In the genomic region with DNA sequence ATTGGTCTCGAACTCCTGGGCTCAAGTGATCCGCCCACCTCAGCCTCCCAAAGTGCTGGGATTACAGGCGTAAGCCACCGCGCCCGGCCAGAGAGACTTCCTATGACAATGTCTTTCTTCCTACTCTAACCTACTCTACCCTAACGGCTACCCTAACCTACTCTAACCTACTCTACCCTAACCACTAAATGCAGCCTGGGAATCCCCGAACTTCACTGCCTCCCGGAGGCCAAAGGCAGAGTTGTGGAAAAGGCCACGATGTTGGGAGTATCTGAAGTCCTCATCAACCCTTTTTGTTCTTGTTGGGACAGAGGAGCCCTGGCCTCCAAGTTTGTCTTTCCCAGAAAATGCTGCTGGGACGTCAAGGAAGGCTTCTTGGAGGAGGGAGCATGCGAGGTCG, we compare ENCODE assay signal across 12 cellular contexts. TPM values are rescaled to one million over a fixed set of nuclear protein-coding genes. Genes with fewer than 3 reads are reported as not detected.
DNase-seq lines count a peak whose midpoint lies in the region; ATAC-seq and TF ChIP-seq lines count a peak whose summit lies in the region.
"Had no signal": no experiment of that assay in that cellular context is flagged by ENCODE, and none has a peak within 500 bp of the region (broad histone marks: within the 10 kb centered on the region; RNA-seq: fewer than 3 reads in every experiment).

No MANE protein-coding gene starts in this region.

- CTCF ChIA-PET in A673 (lab: Charles Lee): interaction anchor here (0.7 kb wide), 1 partner anchor 12 kb away, joined by 13 read pairs; a partner anchor contains a TSS
- CTCF ChIA-PET in CD4-positive, alpha-beta T cell (lab: Charles Lee): interaction anchor here (0.7 to 1.4 kb wide), 3 partner anchors 21 to 944 kb away, joined by 3 to 6 read pairs (median 4); no protein-coding TSS in a partner anchor
- CTCF ChIA-PET in activated CD4-positive, alpha-beta memory T cell treated with anti-CD3 and anti-CD28 coated beads for 36 hours (lab: Charles Lee): interaction anchor here (1.1 to 1.8 kb wide), 2 partner anchors 20 to 21 kb away, joined by 3 to 11 read pairs; no protein-coding TSS in a partner anchor

- 70 to 73% methylated on average over 13 of the region's 13 CpGs for WGBS in sigmoid colon, 2 donors

- no peaks in the 10 kb centered on the region for H3K9me3 Mint-ChIP-seq in CD4-positive, alpha-beta T cell
- H3K9me3 Mint-ChIP-seq in activated CD4-positive, alpha-beta memory T cell treated with anti-CD3 and anti-CD28 coated beads for 36 hours: no peaks in the 10 kb centered on the region
- H3K9me3 Mint-ChIP-seq in immature natural killer cell: no peaks in the 10 kb centered on the region

- H3K9me3 ChIP-seq in A673 (ENCODE audit: low read depth, low read length, poor library complexity, severe bottlenecking) (no peaks in the 10 kb centered on the region), sigmoid colon (no peaks in the 10 kb centered on the region), ascending aorta (no peaks in the 10 kb centered on the region)
- no peaks in the 10 kb centered on the region for H3K9me3 ChIP-seq in CD4-positive, alpha-beta T cell (ENCODE audit: control insufficient read depth, low read length)

- TF ChIP-seq CTCF in A673 (conservative IDR thresholded peaks at IDR 0.05; ENCODE audit: low read depth, low read length): 0 out of 2 replicates have a peak, but pooled peaks have one; percentile 10
- no peak for TF ChIP-seq CTCF in CD4-positive, alpha-beta T cell (IDR thresholded peaks at IDR 0.05)
- no peak for TF ChIP-seq CTCF in sigmoid colon (IDR thresholded peaks at IDR 0.05)
- TF ChIP-seq CTCF in ascending aorta (IDR thresholded peaks at IDR 0.05): no peak

- no peak overlapping the region for H3K27ac ChIP-seq in A673 (ENCODE audit: low read depth, low read length, poor library complexity, severe bottlenecking)
- no peak overlapping the region for H3K27ac ChIP-seq in CD4-positive, alpha-beta T cell (ENCODE audit: low read depth, low read length)
- no peak overlapping the region for H3K27ac ChIP-seq in sigmoid colon
- H3K27ac ChIP-seq in ascending aorta: no peak overlapping the region
- H3K27ac ChIP-seq: PC-9 had no signal

- no peak for TF ChIP-seq POLR2A in sigmoid colon (IDR thresholded peaks at IDR 0.05)

- H3K36me3 Mint-ChIP-seq in CD4-positive, alpha-beta T cell (ENCODE audit: low read depth): peaks cover 13% of the 10 kb centered on the region
- H3K36me3 Mint-ChIP-seq in activated CD4-positive, alpha-beta memory T cell treated with anti-CD3 and anti-CD28 coated beads for 36 hours: peaks cover 16% of the 10 kb centered on the region
- H3K36me3 Mint-ChIP-seq in immature natural killer cell: no peaks in the 10 kb centered on the region

- no peak for ATAC-seq in CD4-positive, alpha-beta T cell (ENCODE audit: poor library complexity)

- no peak for TF ChIP-seq EP300 in sigmoid colon (IDR thresholded peaks at IDR 0.05)

- H3K4me3 ChIP-seq in A673 (ENCODE audit: low read depth, low read length, poor library complexity, severe bottlenecking) (no peak overlapping the region), sigmoid colon (no peak overlapping the region), ascending aorta (no peak overlapping the region)

- no peak overlapping the region for H3K27ac Mint-ChIP-seq in CD4-positive, alpha-beta T cell
- no peak overlapping the region for H3K27ac Mint-ChIP-seq in activated CD4-positive, alpha-beta memory T cell treated with anti-CD3 and anti-CD28 coated beads for 36 hours
- peak overlapping the region in 5 of 6 donors; percentile 24 to 84 (median 67) for H3K27ac Mint-ChIP-seq in immature natural killer cell

- intact Hi-C loops in A673 (cut with micrococcal nuclease; ENCODE audit: unreplicated experiment) (no loop called here), sigmoid colon (cut with DNase I) (no loop called here), head of caudate nucleus (cut with DNase I) (no loop called here), ascending aorta (cut with DNase I) (no loop called here)
- intact Hi-C loops in CD4-positive, alpha-beta T cell (cut with DNase I, micrococcal nuclease): no loop called here
- intact Hi-C loops in activated CD4-positive, alpha-beta memory T cell treated with anti-CD3 and anti-CD28 coated beads for 36 hours (cut with micrococcal nuclease): no loop called here

- H3K27me3 ChIP-seq in A673 (replicated peaks; ENCODE audit: insufficient read depth, low read depth, low read length, poor library complexity): no peaks in the 10 kb centered on the region
- H3K27me3 ChIP-seq in CD4-positive, alpha-beta T cell (ENCODE audit: control insufficient read depth, insufficient read depth, low read length): no peaks in the 10 kb centered on the region
- peaks cover 0 to 24% (median 2%) of the 10 kb centered on the region in 3 donors for H3K27me3 ChIP-seq in sigmoid colon
- H3K27me3 ChIP-seq in ascending aorta: no peaks in the 10 kb centered on the region

- no TSS peak for BruUV-seq in A673 (replicated peaks; lab: Mats Ljungman, UMichigan)

- H3K4me1 ChIP-seq in A673 (ENCODE audit: insufficient read depth, low read length, poor library complexity, severe bottlenecking) (peaks cover 10% of the 10 kb centered on the region), sigmoid colon (peaks cover 0 to 14% (median 11%) of the 10 kb centered on the region in 4 donors), ascending aorta (peaks cover 0 to 5% of the 10 kb centered on the region in 2 donors)

- peaks cover 29% of the 10 kb centered on the region for H3K4me1 Mint-ChIP-seq in CD4-positive, alpha-beta T cell (ENCODE audit: low read depth)
- peaks cover 31% of the 10 kb centered on the region for H3K4me1 Mint-ChIP-seq in activated CD4-positive, alpha-beta memory T cell treated with anti-CD3 and anti-CD28 coated beads for 36 hours (ENCODE audit: low read depth)
- H3K4me1 Mint-ChIP-seq in immature natural killer cell: peaks cover 32 to 39% of the 10 kb centered on the region in 2 donors

- H3K36me3 ChIP-seq in A673 (ENCODE audit: insufficient read depth, low read length, poor library complexity, severe bottlenecking) (peaks cover 8% of the 10 kb centered on the region), sigmoid colon (peaks cover 0 to 15% (median 8%) of the 10 kb centered on the region in 4 donors), ascending aorta (peaks cover 2 to 6% of the 10 kb centered on the region in 2 donors)

- POLR2A ChIA-PET in A673 (lab: Charles Lee; ENCODE audit: low non-redundant PET): no interaction called here
- POLR2A ChIA-PET in CD4-positive, alpha-beta T cell (lab: Charles Lee): interaction anchor here (4.5 kb wide), 1 partner anchor 13 kb away, joined by 80 read pairs; a partner anchor contains a TSS
- POLR2A ChIA-PET in activated CD4-positive, alpha-beta memory T cell treated with anti-CD3 and anti-CD28 coated beads for 36 hours (lab: Charles Lee): no interaction called here

- DNase-seq in A673 (ENCODE audit: low spot score): no peak
- DNase-seq in CD4-positive, alpha-beta T cell: no peak
- no peak for DNase-seq in activated CD4-positive, alpha-beta memory T cell treated with anti-CD3 and anti-CD28 coated beads for 36 hours
- DNase-seq in immature natural killer cell: no peak
- no peak for DNase-seq in COLO668 (lab: John Stamatoyannopoulos, UW; ENCODE audit: unreplicated experiment)
- no peak for DNase-seq in sigmoid colon
- no peak for DNase-seq in head of caudate nucleus
- DNase-seq in ascending aorta (ENCODE audit: low spot score in 2 of 2): no peak
- DNase-seq: NCI-H1417, NCI-H446 treated with DMSO at 0.1 percent for 48 hours, PC-9 had no signal

- H3K4me3 Mint-ChIP-seq in CD4-positive, alpha-beta T cell: peak overlapping the region; percentile 79
- H3K4me3 Mint-ChIP-seq in activated CD4-positive, alpha-beta memory T cell treated with anti-CD3 and anti-CD28 coated beads for 36 hours: peak overlapping the region; percentile 57
- H3K4me3 Mint-ChIP-seq in immature natural killer cell: peak overlapping the region; percentile 90 to 95 (median 93)

- H3K27me3 Mint-ChIP-seq in CD4-positive, alpha-beta T cell: peaks cover 12% of the 10 kb centered on the region
- no peaks in the 10 kb centered on the region for H3K27me3 Mint-ChIP-seq in activated CD4-positive, alpha-beta memory T cell treated with anti-CD3 and anti-CD28 coated beads for 36 hours
- H3K27me3 Mint-ChIP-seq in immature natural killer cell (ENCODE audit: low read depth in 3 of 3): peaks cover 8 to 10% (median 9%) of the 10 kb centered on the region in 3 donors

RNA-seq across cellular contexts. Expression of a gene that starts 1.0 kb away (rescaled TPM):
- total RNA-seq in A673 (2021): 35.6 and 45.3 TPM in 2 replicates
- 10 to 100 TPM; 10.5 to 11.5 TPM for total RNA-seq in CD4-positive, alpha-beta T cell
- 10 to 100 TPM; 39.2 to 42.9 TPM for total RNA-seq in activated CD4-positive, alpha-beta memory T cell treated with anti-CD3 and anti-CD28 coated beads for 36 hours
- 10 to 100 TPM; 15.4 to 27.2 (median 26.8) TPM for polyA plus RNA-seq in immature natural killer cell
- total RNA-seq in sigmoid colon: 10 to 100 TPM; 11.1 to 23.4 (median 14.7) TPM
- polyA plus RNA-seq in sigmoid colon: 10 to 100 TPM in 2 of 3 donors, 1 to 10 TPM in 1; 8.3 to 25.3 (median 11.4) TPM
- total RNA-seq in ascending aorta: 16.5 TPM

RNA-seq across cellular contexts. Expression of a gene that starts 7.6 kb away (rescaled TPM):
- total RNA-seq in A673 (2021) (not detected in 2 replicates), sigmoid colon (under 1 TPM in 1 of 4 donors, not detected in 3; under 0.01 TPM), ascending aorta (not detected)
- not detected for total RNA-seq in CD4-positive, alpha-beta T cell
- under 1 TPM; 0.05 to 0.07 TPM for total RNA-seq in activated CD4-positive, alpha-beta memory T cell treated with anti-CD3 and anti-CD28 coated beads for 36 hours
- polyA plus RNA-seq in immature natural killer cell (not detected), sigmoid colon (under 1 TPM in 2 of 3 donors, not detected in 1; under 0.01 to 0.09 TPM)
- total RNA-seq: PC-9, subcutaneous adipose tissue had no signal

RNA-seq across cellular contexts. Expression of a gene that starts 12.1 kb away (rescaled TPM):
- total RNA-seq in A673 (2021) (96.3 and 109 TPM in 2 replicates), sigmoid colon (10 to 100 TPM; 34.2 to 56.1 (median 54.9) TPM), ascending aorta (20.2 TPM)
- 10 to 100 TPM; 36.3 to 37.2 TPM for total RNA-seq in CD4-positive, alpha-beta T cell
- total RNA-seq in activated CD4-positive, alpha-beta memory T cell treated with anti-CD3 and anti-CD28 coated beads for 36 hours: 10 to 100 TPM; 73.7 to 78.1 TPM
- polyA plus RNA-seq in immature natural killer cell (100 to 1,000 TPM in 1 of 3 donors, 10 to 100 TPM in 2; 93.2 to 105 (median 93.4) TPM), sigmoid colon (10 to 100 TPM; 78.6 to 91.7 (median 87.1) TPM)

RNA-seq across cellular contexts. Expression of a gene that starts 12.2 kb away (rescaled TPM):
- total RNA-seq in A673 (2021): 29.9 and 37.5 TPM in 2 replicates
- 10 to 100 TPM; 12.0 to 15.0 TPM for total RNA-seq in CD4-positive, alpha-beta T cell
- total RNA-seq in activated CD4-positive, alpha-beta memory T cell treated with anti-CD3 and anti-CD28 coated beads for 36 hours: 10 to 100 TPM; 16.4 to 17.8 TPM
- polyA plus RNA-seq in immature natural killer cell: 10 to 100 TPM; 20.3 to 29.6 (median 26.9) TPM
- 10 to 100 TPM in 3 of 4 donors, 1 to 10 TPM in 1; 9.3 to 16.9 (median 11.9) TPM for total RNA-seq in sigmoid colon
- polyA plus RNA-seq in sigmoid colon: 10 to 100 TPM; 30.6 to 39.3 (median 37.8) TPM
- 26.9 TPM for total RNA-seq in ascending aorta

RNA-seq across cellular contexts. Expression of a gene that starts 34.1 kb away (rescaled TPM):
- 2.9 and 3.4 TPM in 2 replicates for total RNA-seq in A673 (2021)
- total RNA-seq in CD4-positive, alpha-beta T cell: 1 to 10 TPM; 1.9 to 3.0 TPM
- 1 to 10 TPM; 3.9 to 4.3 TPM for total RNA-seq in activated CD4-positive, alpha-beta memory T cell treated with anti-CD3 and anti-CD28 coated beads for 36 hours
- polyA plus RNA-seq in immature natural killer cell: under 1 TPM in 2 of 3 donors, not detected in 1; 0.35 to 0.82 TPM
- not detected for total RNA-seq in sigmoid colon
- 1 to 10 TPM in 1 of 3 donors, not detected in 2; 2.2 TPM for polyA plus RNA-seq in sigmoid colon
- not detected for total RNA-seq in ascending aorta

Comparison
In these comparisons a context has a peak if more than half of its experiments do, and no peak if none do; other contexts are left out.
1. H3K27ac Mint-ChIP-seq: peak in immature natural killer cell (5 of 6); none in CD4-positive, alpha-beta T cell (single experiment) and activated CD4-positive, alpha-beta memory T cell treated with anti-CD3 and anti-CD28 coated beads for 36 hours (single experiment).
2. Peak in every context shown above with its lines, with median percentiles within 50 percentile points of each other: H3K4me3 Mint-ChIP-seq.